In genomic region chr15:78840661-78841060, GRCh38 we compare ENCODE assay signal across 13 cellular contexts. TPM values are rescaled to one million over a fixed set of nuclear protein-coding genes. Genes with fewer than 3 reads are reported as not detected.
A peak's percentile ranks its signal among the peaks of the same experiment; 100 is the strongest.
DNase-seq lines count a peak whose midpoint lies in the region; ATAC-seq and TF ChIP-seq lines count a peak whose summit lies in the region.
"Had no signal": no experiment of that assay in that cellular context is flagged by ENCODE, and none has a peak within 500 bp of the region (broad histone marks: within the 10 kb centered on the region; RNA-seq: fewer than 3 reads in every experiment).

No MANE protein-coding gene starts in this region.

- H3K27me3 ChIP-seq in cardiac muscle cell (no peaks in the 10 kb centered on the region), SK-N-SH (ENCODE audit: insufficient read depth) (no peaks in the 10 kb centered on the region), right cardiac atrium (ENCODE audit: control insufficient read depth, insufficient read depth) (no peaks in the 10 kb centered on the region), aorta (ENCODE audit: control insufficient read depth in 1 of 2, insufficient read depth in 2 of 2, low read length in 1 of 2) (no peaks in the 10 kb centered on the region), testis (no peaks in the 10 kb centered on the region)

- POLR2A ChIA-PET in SK-N-SH (lab: Yijun Ruan, JAX), result no interaction called here

- no peaks in the 10 kb centered on the region for H3K9me2 ChIP-seq in SK-N-SH

- ATAC-seq in left ventricle myocardium superior (no peak), right cardiac atrium (peak; percentile 35 to 44), aorta (ENCODE audit: low FRiP score) (peak; percentile 44)

- H3K4me1 ChIP-seq in cardiac muscle cell (ENCODE audit: low read depth) (peaks cover 9% of the 10 kb centered on the region), SK-N-SH (ENCODE audit: control insufficient read depth in 1 of 2, insufficient read depth in 2 of 2, low read depth in 1 of 2, low read length in 1 of 2) (peaks cover 0 to 2% of the 10 kb centered on the region in 2 experiments; a peak in 1 of 4 replicates), right cardiac atrium (ENCODE audit: control insufficient read depth, insufficient read depth, low read length) (no peaks in the 10 kb centered on the region), aorta (ENCODE audit: control insufficient read depth in 1 of 2, insufficient read depth in 2 of 2, low read length in 2 of 2) (no peaks in the 10 kb centered on the region), testis (no peaks in the 10 kb centered on the region)

- intact Hi-C loops in left ventricle myocardium superior (cut with micrococcal nuclease), result no loop called here
- intact Hi-C loops in right cardiac atrium (cut with DNase I), result no loop called here
- intact Hi-C loops in aorta (cut with DNase I), result no loop called here
- intact Hi-C loops in testis (cut with DNase I; ENCODE audit: low total_unique reads), result no loop called here

- H3K4me3 ChIP-seq in cardiac muscle cell (no peak overlapping the region), SK-N-SH (ENCODE audit: low read depth in 2 of 2, low read length in 1 of 2) (no peak overlapping the region), right cardiac atrium (ENCODE audit: low read length) (no peak overlapping the region), aorta (ENCODE audit: low read length in 2 of 2) (no peak overlapping the region), testis (no peak overlapping the region)

- H3K4me2 ChIP-seq in SK-N-SH, result no peak overlapping the region

- H3K9me3 ChIP-seq in cardiac muscle cell (ENCODE audit: low read depth) (no peaks in the 10 kb centered on the region), SK-N-SH (no peaks in the 10 kb centered on the region), right cardiac atrium (ENCODE audit: control insufficient read depth, low read length) (no peaks in the 10 kb centered on the region), aorta (ENCODE audit: control insufficient read depth, low read length) (no peaks in the 10 kb centered on the region), testis (no peaks in the 10 kb centered on the region)

- WGBS in SK-N-SH (ENCODE audit: low lambda C conversion rate), result 87% methylated on average over 5 of the region's 6 CpGs
- 77% methylated on average over 6 of the region's 6 CpGs for WGBS in right cardiac atrium
- WGBS in aorta, 2 donors, result 64 to 71% methylated on average over 6 of the region's 6 CpGs
- WGBS in testis, 2 donors, result 77 to 81% methylated on average over 3 to 6 of the region's 6 CpGs

- H3K36me3 Mint-ChIP-seq in progenitor cell of endocrine pancreas (ENCODE audit: insufficient read depth), result no peaks in the 10 kb centered on the region
- H3K36me3 Mint-ChIP-seq: activated naive CD4-positive, alpha-beta T cell treated with anti-CD3 and anti-CD28 coated beads, Interleukin-2, amount 10 ng/mL, durations not matched to agents 7 days and 5 days had no signal

- H3F3A ChIP-seq in SK-N-SH (replicated peaks; ENCODE audit: insufficient read depth), result no peaks in the 10 kb centered on the region

- no peak for TF ChIP-seq RAD21 in SK-N-SH (IDR thresholded peaks at IDR 0.05; ENCODE audit: low read length)

- H3K27ac ChIP-seq in cardiac muscle cell, result peak overlapping the region; percentile 78
- H3K27ac ChIP-seq in SK-N-SH (ENCODE audit: low read depth in 2 of 2, low read length in 1 of 2), result no peak overlapping the region
- no peak overlapping the region for H3K27ac ChIP-seq in right cardiac atrium (ENCODE audit: low read length)
- H3K27ac ChIP-seq in aorta (ENCODE audit: low read depth in 1 of 2, low read length in 2 of 2), result no peak overlapping the region
- H3K27ac ChIP-seq in testis, result no peak overlapping the region
- H3K27ac ChIP-seq: WERI-Rb-1 had no signal

- peaks cover 3% of the 10 kb centered on the region for H3K27me3 Mint-ChIP-seq in progenitor cell of endocrine pancreas

- CTCF ChIA-PET in SK-N-SH (lab: Yijun Ruan, JAX), result no interaction called here

- no peaks in the 10 kb centered on the region for H3K9me3 Mint-ChIP-seq in progenitor cell of endocrine pancreas (ENCODE audit: low read depth)
- H3K9me3 Mint-ChIP-seq: activated naive CD4-positive, alpha-beta T cell treated with anti-CD3 and anti-CD28 coated beads, Interleukin-2, amount 10 ng/mL, durations not matched to agents 7 days and 5 days had no signal

- no peaks in the 10 kb centered on the region for H3K36me3 ChIP-seq in cardiac muscle cell
- H3K36me3 ChIP-seq in SK-N-SH (replicated peaks in 1 of 2; ENCODE audit: control insufficient read depth in 1 of 2, insufficient read depth in 2 of 2, low read length in 1 of 2), result no peaks in the 10 kb centered on the region
- H3K36me3 ChIP-seq in aorta (ENCODE audit: control insufficient read depth in 1 of 2, insufficient read depth in 2 of 2, low read length in 1 of 2), result no peaks in the 10 kb centered on the region
- H3K36me3 ChIP-seq in testis (ENCODE audit: low read depth, missing control alignments), result no peaks in the 10 kb centered on the region
- H3K36me3 ChIP-seq: WERI-Rb-1 had no signal

- no peak for DNase-seq in cardiac muscle cell (ENCODE audit: low read depth in 1 of 2, low spot score in 1 of 2)
- DNase-seq in left ventricle myocardium superior, result no peak
- peak; percentile 13 for DNase-seq in SK-N-SH
- DNase-seq in right cardiac atrium, result no peak
- peak; percentile 82 to 84 for DNase-seq in aorta
- DNase-seq in testis, result no peak
- no peak for DNase-seq in progenitor cell of endocrine pancreas (ENCODE audit: low spot score, unreplicated experiment)
- DNase-seq in retina, result no peak
- DNase-seq: activated naive CD4-positive, alpha-beta T cell treated with anti-CD3 and anti-CD28 coated beads, Interleukin-2, amount 10 ng/mL, durations not matched to agents 7 days and 5 days; AML-193; NCI-H774; stimulated activated naive CD4-positive, alpha-beta T cell; WERI-Rb-1 had no signal

- TF ChIP-seq CTCF in cardiac muscle cell (IDR thresholded peaks at IDR 0.05; ENCODE audit: low read depth, low read length), result no peak
- TF ChIP-seq CTCF in SK-N-SH (IDR thresholded peaks at IDR 0.05), result no peak
- TF ChIP-seq CTCF in testis (IDR thresholded peaks at IDR 0.05), result no peak
- no peak for TF ChIP-seq CTCF in progenitor cell of endocrine pancreas (IDR thresholded peaks at IDR 0.05; ENCODE audit: unreplicated experiment)

- H3K27ac Mint-ChIP-seq in progenitor cell of endocrine pancreas, result no peak overlapping the region
- H3K27ac Mint-ChIP-seq: activated naive CD4-positive, alpha-beta T cell treated with anti-CD3 and anti-CD28 coated beads, Interleukin-2, amount 10 ng/mL, durations not matched to agents 7 days and 5 days had no signal

- no peak overlapping the region for H3K4me3 Mint-ChIP-seq in progenitor cell of endocrine pancreas (ENCODE audit: low read depth)
- H3K4me3 Mint-ChIP-seq: activated naive CD4-positive, alpha-beta T cell treated with anti-CD3 and anti-CD28 coated beads, Interleukin-2, amount 10 ng/mL, durations not matched to agents 7 days and 5 days had no signal

- no peaks in the 10 kb centered on the region for H4K20me1 ChIP-seq in SK-N-SH (ENCODE audit: insufficient read depth)

- no peak overlapping the region for H3K9ac ChIP-seq in SK-N-SH

- no peak for TF ChIP-seq POLR2A in testis (IDR thresholded peaks at IDR 0.05)

- no peak overlapping the region for H2AFZ ChIP-seq in SK-N-SH (ENCODE audit: low read depth)

- H3K79me2 ChIP-seq in SK-N-SH (ENCODE audit: insufficient read depth), result no peaks in the 10 kb centered on the region

- peaks cover 5% of the 10 kb centered on the region for H3K4me1 Mint-ChIP-seq in progenitor cell of endocrine pancreas (ENCODE audit: low read depth)
- H3K4me1 Mint-ChIP-seq: activated naive CD4-positive, alpha-beta T cell treated with anti-CD3 and anti-CD28 coated beads, Interleukin-2, amount 10 ng/mL, durations not matched to agents 7 days and 5 days had no signal

- TF ChIP-seq EP300 in SK-N-SH (IDR thresholded peaks at IDR 0.05; ENCODE audit: borderline replicate concordance in 1 of 2, low read depth in 1 of 2, low read length in 1 of 2), result no peak

TF ChIP-seq in SK-N-SH, 30 proteins besides CTCF, POLR2A, EP300 and RAD21:
- TF ChIP-seq NFIC (IDR thresholded peaks at IDR 0.05; ENCODE audit: borderline replicate concordance) (no peak), PBX3 (IDR thresholded peaks at IDR 0.05) (no peak), NRF1 (IDR thresholded peaks at IDR 0.05; ENCODE audit: low read depth, low read length) (no peak)

RNA-seq across cellular contexts. Expression of gene ADAMTS7, which starts 29.4 kb away (rescaled TPM):
- total RNA-seq in cardiac muscle cell (20.4 and 35.3 TPM in 2 replicates), left ventricle myocardium superior (37.9 TPM), right cardiac atrium (10 to 100 TPM; 38.8 to 85.9 (median 82.0) TPM), aorta (10 to 100 TPM; 14.7 to 23.9 TPM), testis (10 to 100 TPM; 11.6 to 11.9 TPM), progenitor cell of endocrine pancreas (119 and 127 TPM in 2 replicates)
- polyA plus RNA-seq in cardiac muscle cell (11.8 and 16.4 TPM in 2 replicates), SK-N-SH (2012; rRNA removed) (12.7 and 17.9 TPM in 2 replicates), right cardiac atrium (40.3 TPM), aorta (10 to 100 TPM in 1 of 2 donors, 1 to 10 TPM in 1; 3.9 to 30.0 TPM), testis (ENCODE audit: insufficient read depth, low read depth, low replicate concordance) (5.7 TPM)
- polyA plus RNA-seq in SK-N-SH (2012; cell fraction: cytosol; rRNA removed), result 5.1 and 9.1 TPM in 2 replicates
- polyA plus RNA-seq in SK-N-SH (2012; cell fraction: nucleus; rRNA removed), result 55.2 and 70.8 TPM in 2 replicates

RNA-seq across cellular contexts. Expression of gene MORF4L1, which starts 32.0 kb away (rescaled TPM):
- total RNA-seq in cardiac muscle cell (760 and 1,026 TPM in 2 replicates), left ventricle myocardium superior (343 TPM), right cardiac atrium (100 to 1,000 TPM; 347 to 402 (median 376) TPM), aorta (100 to 1,000 TPM; 363 to 401 TPM), testis (100 to 1,000 TPM; 413 to 414 TPM), progenitor cell of endocrine pancreas (438 and 447 TPM in 2 replicates)
- polyA plus RNA-seq in cardiac muscle cell (625 and 669 TPM in 2 replicates), SK-N-SH (2012; rRNA removed) (163 and 174 TPM in 2 replicates), right cardiac atrium (296 TPM), aorta (100 to 1,000 TPM; 457 to 868 TPM), testis (ENCODE audit: insufficient read depth, low read depth, low replicate concordance) (1,132 TPM)
- 248 and 402 TPM in 2 replicates for polyA plus RNA-seq in SK-N-SH (2012; cell fraction: cytosol; rRNA removed)
- polyA plus RNA-seq in SK-N-SH (2012; cell fraction: nucleus; rRNA removed), result 56.0 and 94.9 TPM in 2 replicates

Comparison
In these comparisons a context has a peak if more than half of its experiments do, and no peak if none do; other contexts are left out.
1. DNase-seq: peak in SK-N-SH (single experiment) and aorta (2 of 2); none in cardiac muscle cell (0 of 2), left ventricle myocardium superior (single experiment), right cardiac atrium (0 of 3), testis (single experiment), progenitor cell of endocrine pancreas (single experiment) and retina (single experiment).